ENCODE assay signal across 32 cellular contexts in the genomic region with DNA sequence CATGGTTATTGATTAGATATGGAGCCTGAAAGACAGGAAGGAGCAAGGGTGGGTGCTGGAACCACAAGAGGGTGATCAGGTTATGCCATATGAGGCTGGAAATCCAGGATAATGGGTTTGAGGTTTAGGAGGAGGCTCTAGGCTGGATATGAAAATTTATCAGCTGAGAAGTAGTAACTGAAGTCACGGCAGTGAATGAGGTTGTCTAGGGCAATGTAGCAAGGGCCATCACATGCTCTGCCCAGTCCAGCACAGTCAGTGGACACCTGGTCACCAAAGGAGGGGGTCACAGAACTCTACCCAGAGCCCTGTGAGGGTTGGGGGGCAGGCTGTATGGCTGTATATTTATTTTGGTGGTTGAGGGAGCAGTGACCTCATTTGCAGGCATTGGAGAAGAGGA. TPM values are rescaled to one million over a fixed set of nuclear protein-coding genes. Genes with fewer than 3 reads are reported as not detected.
"Had no signal": no experiment of that assay in that cellular context is flagged by ENCODE, and none has a peak within 500 bp of the region (broad histone marks: within the 10 kb centered on the region; RNA-seq: fewer than 3 reads in every experiment).

No MANE protein-coding gene starts in this region.

- H3K4me2 ChIP-seq: hepatocyte, smooth muscle cell had no signal

- H3K36me3 Mint-ChIP-seq: natural killer cell; stimulated activated effector memory CD8-positive, alpha-beta T cell treated with anti-CD3 and anti-CD28 coated beads, Interleukin-12 subunit alpha, Interleukin-12 subunit beta, amount 100 ng/mL, for 72 hours had no signal

- H3K27me3 ChIP-seq: colonic mucosa, foreskin keratinocyte, hepatocyte, pancreas, testis, tibial artery, upper lobe of left lung had no signal

- H3K4me3 Mint-ChIP-seq: central memory CD8-positive, alpha-beta T cell; natural killer cell; stimulated activated effector memory CD8-positive, alpha-beta T cell treated with anti-CD3 and anti-CD28 coated beads, Interleukin-12 subunit alpha, Interleukin-12 subunit beta, amount 100 ng/mL, for 72 hours had no signal

- H2AFZ ChIP-seq: hepatocyte had no signal

- H3K27ac ChIP-seq: colonic mucosa, esophagus muscularis mucosa, gastroesophageal sphincter, heart left ventricle, hepatocyte, lower lobe of right lung, pancreas, testis, tibial artery, upper lobe of left lung had no signal

- H3K4me1 ChIP-seq: colonic mucosa, lower lobe of right lung had no signal

- H3K9me3 ChIP-seq: colonic mucosa, esophagus muscularis mucosa, gastroesophageal sphincter, heart left ventricle, lower lobe of right lung, pancreas, testis, tibial artery, upper lobe of left lung had no signal

- H3K36me3 ChIP-seq: colonic mucosa, esophagus muscularis mucosa, gastroesophageal sphincter, heart left ventricle, lower lobe of right lung, pancreas, tibial artery, upper lobe of left lung had no signal

- ATAC-seq: foreskin keratinocyte; gastroesophageal sphincter; heart left ventricle; left colon; left ventricle myocardium superior; lower lobe of right lung; natural killer cell; pancreas; sciatic nerve; stimulated activated effector memory CD8-positive, alpha-beta T cell treated with anti-CD3 and anti-CD28 coated beads, Interleukin-12 subunit alpha, Interleukin-12 subunit beta, amount 100 ng/mL, for 72 hours; stimulated activated naive CD8-positive, alpha-beta T cell treated with anti-CD3 and anti-CD28 coated beads, Interleukin-15, Interleukin-2, amounts not matched to agents 100 U/mL and 50 U/mL, for 24 hours had no signal

- H3K4me3 ChIP-seq: colonic mucosa, esophagus muscularis mucosa, gastroesophageal sphincter, heart left ventricle, hepatocyte, lower lobe of right lung, pancreas, smooth muscle cell, testis, tibial artery, upper lobe of left lung had no signal

- DNase-seq: colonic mucosa; dermis blood vessel endothelial cell; foreskin keratinocyte; heart left ventricle; kidney glomerular epithelial cell; left ventricle myocardium superior; lower lobe of right lung; natural killer cell; occipital lobe; pancreas; stimulated activated CD4-positive, alpha-beta T cell treated with anti-CD3 and anti-CD28 coated beads, Interleukin-12 subunit alpha, Interleukin-12 subunit beta, amount 100 ng/mL, for 4 hours; stimulated activated CD4-positive, alpha-beta T cell treated with anti-CD3 and anti-CD28 coated beads, Interleukin-1b, Interleukin-23, amount 100 ng/mL, for 48 hours; stimulated activated CD4-positive, alpha-beta T cell treated with anti-CD3 and anti-CD28 coated beads, Interleukin-4, amount 100 ng/mL, for 24 hours; stimulated activated naive CD8-positive, alpha-beta T cell treated with anti-CD3 and anti-CD28 coated beads, Interleukin-15, Interleukin-2, amounts not matched to agents 100 U/mL and 50 U/mL, for 24 hours; substantia nigra; testis; tibial artery; upper lobe of left lung had no signal

- H3K9me3 Mint-ChIP-seq: central memory CD8-positive, alpha-beta T cell; natural killer cell; stimulated activated effector memory CD8-positive, alpha-beta T cell treated with anti-CD3 and anti-CD28 coated beads, Interleukin-12 subunit alpha, Interleukin-12 subunit beta, amount 100 ng/mL, for 72 hours had no signal

- H3K79me2 ChIP-seq: hepatocyte had no signal

- H3K27ac Mint-ChIP-seq: natural killer cell; progenitor cell of endocrine pancreas; stimulated activated effector memory CD8-positive, alpha-beta T cell treated with anti-CD3 and anti-CD28 coated beads, Interleukin-12 subunit alpha, Interleukin-12 subunit beta, amount 100 ng/mL, for 72 hours had no signal

RNA-seq across cellular contexts. Expression of gene TMEM61, which starts 10.5 kb away (rescaled TPM):
- total RNA-seq: chondrocyte, dermis blood vessel endothelial cell, epithelial cell of proximal tubule, fibroblast of lung, mononuclear cell, natural killer cell, sciatic nerve had no signal
- polyA plus RNA-seq: fibroblast of lung, heart left ventricle, neural cell had no signal

RNA-seq across cellular contexts. Expression of gene BSND, which starts 28.9 kb away (rescaled TPM):
- total RNA-seq: chondrocyte, colonic mucosa, dermis blood vessel endothelial cell, epithelial cell of proximal tubule, esophagus muscularis mucosa, fibroblast of lung, foreskin keratinocyte, gastroesophageal sphincter, heart left ventricle, left colon, left ventricle myocardium superior, lower lobe of right lung, mononuclear cell, natural killer cell, occipital lobe, pancreas, progenitor cell of endocrine pancreas, sciatic nerve, smooth muscle cell had no signal
- polyA plus RNA-seq: fibroblast of lung, foreskin keratinocyte, heart left ventricle, neural cell, smooth muscle cell had no signal
